In genomic region chr1:196403803-196404690, GRCh38 we compare ENCODE assay signal across 20 cellular contexts.
A peak's percentile ranks its signal among the peaks of the same experiment; 100 is the strongest.
DNase-seq lines count a peak whose midpoint lies in the region; ATAC-seq, FAIRE-seq and TF ChIP-seq lines count a peak whose summit lies in the region.
"Had no signal": no experiment of that assay in that cellular context is flagged by ENCODE, and none has a peak within 500 bp of the region (broad histone marks: within the 10 kb centered on the region; RNA-seq: fewer than 3 reads in every experiment).

No MANE protein-coding gene starts in this region.

- no peak; the same call in 1 of the 2 replicates for TF ChIP-seq EP300 in K562 (IDR thresholded peaks at IDR 0.05; ENCODE audit: low read length)

- H3K4me1 ChIP-seq in mammary epithelial cell (ENCODE audit: insufficient read depth, low read length) (peaks cover 6% of the 10 kb centered on the region), K562 (replicated peaks in 1 of 2; ENCODE audit: control insufficient read depth in 2 of 2, insufficient read depth in 2 of 2, low read length in 2 of 2) (no peaks in the 10 kb centered on the region; a peak in 1 of 5 replicates), lower lobe of right lung (no peaks in the 10 kb centered on the region), uterus (peaks cover 0 to 4% of the 10 kb centered on the region in 2 donors)

- H3K36me3 Mint-ChIP-seq in MCF 10A (ENCODE audit: insufficient read depth, unreplicated experiment): no peaks in the 10 kb centered on the region
- H3K36me3 Mint-ChIP-seq: activated naive CD8-positive, alpha-beta T cell treated with anti-CD3 and anti-CD28 coated beads, Interleukin-2, amount 10 ng/mL, durations not matched to agents 7 days and 5 days; naive thymus-derived CD4-positive, alpha-beta T cell had no signal

- no peaks in the 10 kb centered on the region for H3K9me1 ChIP-seq in K562 (ENCODE audit: control insufficient read depth, insufficient read depth, low read length)

- no peak overlapping the region for H3K4me3 ChIP-seq in mammary epithelial cell (replicated peaks in 1 of 3; ENCODE audit: insufficient read depth in 1 of 3, low read depth in 2 of 3, low read length in 3 of 3)
- no peak overlapping the region for H3K4me3 ChIP-seq in K562
- H3K4me3 ChIP-seq in lower lobe of right lung: no peak overlapping the region
- H3K4me3 ChIP-seq in uterus: no peak overlapping the region

- H3K9ac ChIP-seq in mammary epithelial cell (ENCODE audit: insufficient read depth, low read length) (no peak overlapping the region), K562 (ENCODE audit: insufficient read depth in 1 of 2, low read depth in 2 of 2, low read length in 2 of 2) (no peak overlapping the region)

- no peak for DNase-seq in MCF 10A (ENCODE audit: unreplicated experiment)
- no peak for DNase-seq in mammary epithelial cell
- peak in 2 of 4 experiments; percentile 6 to 30 for DNase-seq in K562 (ENCODE audit: extremely low read depth in 1 of 4, low spot score in 3 of 4)
- DNase-seq in lower lobe of right lung: no peak
- DNase-seq in uterus: no peak
- no peak for DNase-seq in hypothalamus (lab: John Stamatoyannopoulos, UW)
- DNase-seq in RCC 7860 (ENCODE audit: low spot score): no peak
- DNase-seq in activated gamma-delta T cell (lab: John Stamatoyannopoulos, UW): no peak
- DNase-seq: activated CD8-positive, alpha-beta memory T cell treated with anti-CD3 and anti-CD28 coated beads for 24 hours; activated naive CD8-positive, alpha-beta T cell treated with anti-CD3 and anti-CD28 coated beads, Interleukin-2, amount 10 ng/mL, durations not matched to agents 7 days and 5 days; endodermal cell; foreskin melanocyte; H7; Kasumi-1; naive thymus-derived CD4-positive, alpha-beta T cell; NCI-H146; posterior cingulate gyrus; Right ventricle myocardium superior had no signal

- no peaks in the 10 kb centered on the region for H3K79me2 ChIP-seq in mammary epithelial cell (ENCODE audit: insufficient read depth, low read length)
- H3K79me2 ChIP-seq in K562 (ENCODE audit: control insufficient read depth, insufficient read depth, low read length): no peaks in the 10 kb centered on the region

- H3K36me3 ChIP-seq in mammary epithelial cell (ENCODE audit: insufficient read depth, low read length) (no peaks in the 10 kb centered on the region), K562 (ENCODE audit: control insufficient read depth, insufficient read depth, low read length) (no peaks in the 10 kb centered on the region), lower lobe of right lung (no peaks in the 10 kb centered on the region), uterus (no peaks in the 10 kb centered on the region)

- no peak overlapping the region for H2AFZ ChIP-seq in mammary epithelial cell (ENCODE audit: low read depth, low read length)
- H2AFZ ChIP-seq in K562 (ENCODE audit: low read depth, low read length): no peak overlapping the region

- H3K27ac Mint-ChIP-seq in MCF 10A (ENCODE audit: low read depth, unreplicated experiment): no peak overlapping the region
- H3K27ac Mint-ChIP-seq: activated naive CD8-positive, alpha-beta T cell treated with anti-CD3 and anti-CD28 coated beads, Interleukin-2, amount 10 ng/mL, durations not matched to agents 7 days and 5 days; endodermal cell; naive thymus-derived CD4-positive, alpha-beta T cell had no signal

- 56% methylated on average over 7 of the region's 7 CpGs for WGBS in mammary epithelial cell (ENCODE audit: low coverage, missing lambda C conversion rate)
- WGBS in K562 (ENCODE audit: insufficient coverage, low coverage, missing lambda C conversion rate): 12% methylated on average over 7 of the region's 7 CpGs

- CTCF ChIA-PET in MCF 10A (lab: Yijun Ruan, JAX): interaction anchor here (0.6 kb wide), 1 partner anchor 59 kb away, joined by 3 read pairs; no protein-coding TSS in a partner anchor
- CTCF ChIA-PET in mammary epithelial cell (lab: Charles Lee; ENCODE audit: low non-redundant PET): no interaction called here
- CTCF ChIA-PET in K562 (lab: Yijun Ruan, JAX; ENCODE audit: low intra/inter-chr PET ratio): no interaction called here

- peaks cover 50% of the 10 kb centered on the region for H3K4me1 Mint-ChIP-seq in MCF 10A (ENCODE audit: insufficient read depth, unreplicated experiment)
- H3K4me1 Mint-ChIP-seq: activated naive CD8-positive, alpha-beta T cell treated with anti-CD3 and anti-CD28 coated beads, Interleukin-2, amount 10 ng/mL, durations not matched to agents 7 days and 5 days; naive thymus-derived CD4-positive, alpha-beta T cell had no signal

- peak overlapping the region; percentile 4 for H3K4me3 Mint-ChIP-seq in MCF 10A (ENCODE audit: unreplicated experiment)
- H3K4me3 Mint-ChIP-seq: activated naive CD8-positive, alpha-beta T cell treated with anti-CD3 and anti-CD28 coated beads, Interleukin-2, amount 10 ng/mL, durations not matched to agents 7 days and 5 days; endodermal cell; naive thymus-derived CD4-positive, alpha-beta T cell had no signal

- POLR2A ChIA-PET in MCF 10A (lab: Yijun Ruan, JAX) (no interaction called here), K562 (lab: Yijun Ruan, JAX) (interaction anchor here (1.0 to 1.2 kb wide), 2 partner anchors 9 to 24 kb away, joined by 3 to 4 read pairs; no protein-coding TSS in a partner anchor)

- no peak for TF ChIP-seq CTCF in MCF 10A (IDR thresholded peaks at IDR 0.05; ENCODE audit: unreplicated experiment)
- TF ChIP-seq CTCF in mammary epithelial cell (conservative IDR thresholded peaks at IDR 0.05 in 1 of 2, IDR thresholded peaks at IDR 0.05 in 1 of 2; ENCODE audit: extremely low read depth in 1 of 2, insufficient read depth in 1 of 2, low read depth in 1 of 2, low read length in 2 of 2): no peak
- no peak for TF ChIP-seq CTCF in K562 (IDR thresholded peaks at IDR 0.05 in 2 of 3, conservative IDR thresholded peaks at IDR 0.05 in 1 of 3; ENCODE audit: insufficient read depth in 2 of 3, low read depth in 1 of 3, low read length in 3 of 3)
- TF ChIP-seq CTCF in lower lobe of right lung (IDR thresholded peaks at IDR 0.05): no peak
- no peak for TF ChIP-seq CTCF in uterus (IDR thresholded peaks at IDR 0.05)

- H3K27ac ChIP-seq in mammary epithelial cell (ENCODE audit: insufficient read depth, low read depth, low read length): no peak overlapping the region
- H3K27ac ChIP-seq in K562 (ENCODE audit: extremely low read depth, low read depth, low read length): no peak overlapping the region
- H3K27ac ChIP-seq in lower lobe of right lung: no peak overlapping the region
- H3K27ac ChIP-seq in uterus: peak overlapping the region; percentile 9 to 46
- H3K27ac ChIP-seq: C4-2B had no signal

- H3K9me3 ChIP-seq in mammary epithelial cell (replicated peaks; ENCODE audit: insufficient read depth, low read length) (no peaks in the 10 kb centered on the region), K562 (replicated peaks; ENCODE audit: control insufficient read depth, insufficient read depth, low read depth, low read length) (no peaks in the 10 kb centered on the region), lower lobe of right lung (no peaks in the 10 kb centered on the region), uterus (no peaks in the 10 kb centered on the region)

- intact Hi-C loops in MCF 10A (cut with micrococcal nuclease): no loop called here
- intact Hi-C loops in mammary epithelial cell (cut with micrococcal nuclease): no loop called here
- intact Hi-C loops in K562 (cut with micrococcal nuclease): no loop called here
- intact Hi-C loops in lower lobe of right lung (cut with DNase I): no loop called here
- intact Hi-C loops in uterus (cut with DNase I; ENCODE audit: low total_unique reads): no loop called here

- TF ChIP-seq RAD21 in K562 (CRISPR knock-in tag; conservative IDR thresholded peaks at IDR 0.05 in 1 of 2, IDR thresholded peaks at IDR 0.05 in 1 of 2): no peak

- in situ Hi-C loops in mammary epithelial cell (cut with MboI; ENCODE audit: low sequenced_read_pairs in 2 of 2) (no loop called here), K562 (cut with MboI) (no loop called here)

- H3K27me3 ChIP-seq in mammary epithelial cell (ENCODE audit: insufficient read depth, low read length) (no peaks in the 10 kb centered on the region), K562 (ENCODE audit: control insufficient read depth in 2 of 2, insufficient read depth in 2 of 2, low read length in 2 of 2) (no peaks in the 10 kb centered on the region), lower lobe of right lung (ENCODE audit: low read depth) (no peaks in the 10 kb centered on the region), uterus (no peaks in the 10 kb centered on the region)

- dilution Hi-C loops in mammary epithelial cell (cut with HindIII; ENCODE audit: low sequenced_read_pairs): no loop called here

- ATAC-seq in K562: peak; percentile 43; the same call in 2 of the 3 replicates
- ATAC-seq in lower lobe of right lung: peak; percentile 67 to 76
- ATAC-seq: naive thymus-derived CD4-positive, alpha-beta T cell had no signal

- no TSS peak for BruUV-seq in MCF 10A (replicated peaks; lab: Mats Ljungman, UMichigan)
- no TSS peak for BruUV-seq in mammary epithelial cell (replicated peaks; lab: Mats Ljungman, UMichigan)
- no TSS peak for BruUV-seq in K562 (replicated peaks; lab: Mats Ljungman, UMichigan)

- H3K27me3 Mint-ChIP-seq in MCF 10A (ENCODE audit: insufficient read depth, unreplicated experiment): no peaks in the 10 kb centered on the region
- H3K27me3 Mint-ChIP-seq: activated naive CD8-positive, alpha-beta T cell treated with anti-CD3 and anti-CD28 coated beads, Interleukin-2, amount 10 ng/mL, durations not matched to agents 7 days and 5 days; naive thymus-derived CD4-positive, alpha-beta T cell had no signal

- H3K9me3 Mint-ChIP-seq in MCF 10A (ENCODE audit: unreplicated experiment): no peaks in the 10 kb centered on the region
- H3K9me3 Mint-ChIP-seq: activated naive CD8-positive, alpha-beta T cell treated with anti-CD3 and anti-CD28 coated beads, Interleukin-2, amount 10 ng/mL, durations not matched to agents 7 days and 5 days; endodermal cell; naive thymus-derived CD4-positive, alpha-beta T cell had no signal

- FAIRE-seq in K562 (lab: Jason Lieb, UNC): no peak
- FAIRE-seq in RCC 7860 (lab: Jason Lieb, UNC): no peak
- FAIRE-seq: A204.1 had no signal

- H3K4me2 ChIP-seq in mammary epithelial cell (ENCODE audit: insufficient read depth, low read depth, low read length): no peak overlapping the region
- H3K4me2 ChIP-seq in K562 (ENCODE audit: insufficient read depth, low read length): no peak overlapping the region

- H4K20me1 ChIP-seq in mammary epithelial cell (ENCODE audit: insufficient read depth, low read length): no peaks in the 10 kb centered on the region
- no peaks in the 10 kb centered on the region for H4K20me1 ChIP-seq in K562 (replicated peaks; ENCODE audit: control insufficient read depth, insufficient read depth, low read length)

- TF ChIP-seq POLR2A in K562 (conservative IDR thresholded peaks at IDR 0.05) (no peak), uterus (IDR thresholded peaks at IDR 0.05) (no peak)

TF ChIP-seq in K562, 482 proteins besides CTCF, POLR2A, EP300 and RAD21 (continues in another document):
- TF ChIP-seq SNRNP70 (optimal IDR thresholded peaks at IDR 0.05; ENCODE audit: low read depth, low read length) (no peak), TAL1 (IDR thresholded peaks at IDR 0.05) (0 out of 2 replicates have a peak, but pooled peaks have one; percentile 11), RBM25 (IDR thresholded peaks at IDR 0.05; ENCODE audit: low read depth, low read length, severe bottlenecking) (no peak), PRPF4 (IDR thresholded peaks at IDR 0.05; ENCODE audit: insufficient read depth, low read depth, low read length, poor library complexity, severe bottlenecking) (no peak), LEF1 (IDR thresholded peaks at IDR 0.05) (no peak)

Comparison
In these comparisons a context has a peak if more than half of its experiments do, and no peak if none do; other contexts are left out.
1. H3K27ac ChIP-seq: peak in uterus (2 of 2); none in mammary epithelial cell (single experiment), K562 (single experiment) and lower lobe of right lung (single experiment).